ENCODE assay signal across 8 cellular contexts in genomic region chr2:215311259-215311624, GRCh38. TPM values are rescaled to one million over a fixed set of nuclear protein-coding genes. Genes with fewer than 3 reads are reported as not detected.
A peak's percentile ranks its signal among the peaks of the same experiment; 100 is the strongest.
DNase-seq lines count a peak whose midpoint lies in the region; ATAC-seq, FAIRE-seq and TF ChIP-seq lines count a peak whose summit lies in the region.
"Not testable (repeated sequence)": the region's sequence is repeated elsewhere in the genome, so short reads cannot be mapped to it uniquely, and the experiment has no call there.

No MANE protein-coding gene starts in this region.

- H3K79me2 ChIP-seq in GM23248 (ENCODE audit: insufficient read depth) (peaks cover 40% of the 10 kb centered on the region), astrocyte (ENCODE audit: insufficient read depth, low read length) (peaks cover 36% of the 10 kb centered on the region)

- H3K36me3 Mint-ChIP-seq in T-helper 2 cell treated with Interferon-gamma antibody and Interleukin-4, amounts not matched to agents 5 μg/mL and 100 μg/mL, for 36 hours (ENCODE audit: low read depth), result peaks cover 30% of the 10 kb centered on the region
- peaks cover 16% of the 10 kb centered on the region for H3K36me3 Mint-ChIP-seq in astrocyte (ENCODE audit: low read depth, unreplicated experiment)
- H3K36me3 Mint-ChIP-seq in nephron progenitor cell (ENCODE audit: low read depth), result peaks cover 31% of the 10 kb centered on the region

- TF ChIP-seq CTCF in astrocyte (IDR thresholded peaks at IDR 0.05; ENCODE audit: insufficient read depth, low read depth, low read length); nephron progenitor cell (IDR thresholded peaks at IDR 0.05): not testable (repeated sequence)

- not testable (repeated sequence) for H3F3A ChIP-seq in GM23248 (ENCODE audit: insufficient read depth)

- H3K36me3 ChIP-seq in GM23248 (ENCODE audit: low read depth) (peaks cover 12% of the 10 kb centered on the region; the same call in 1 of the 2 replicates), KOPT-K1 (ENCODE audit: insufficient read depth, low read length) (peaks cover 32% of the 10 kb centered on the region)
- H3K36me3 ChIP-seq in astrocyte (ENCODE audit: insufficient read depth, low read length); subcutaneous abdominal adipose tissue (ENCODE audit: control insufficient read depth in 5 of 5, insufficient read depth in 5 of 5, low read length in 5 of 5): not testable (repeated sequence)

- H3K4me1 ChIP-seq in GM23248 (ENCODE audit: insufficient read depth), result not testable (repeated sequence)
- H3K4me1 ChIP-seq in astrocyte (ENCODE audit: insufficient read depth, low read length) (peaks cover 10% of the 10 kb centered on the region), subcutaneous abdominal adipose tissue (ENCODE audit: control insufficient read depth in 5 of 5, insufficient read depth in 5 of 5, low read length in 5 of 5) (peaks cover 2 to 17% (median 11%) of the 10 kb centered on the region in 5 donors)

- not testable (repeated sequence) for H3K9me3 ChIP-seq in GM23248 (ENCODE audit: low read depth); KOPT-K1 (ENCODE audit: insufficient read depth, low read length, poor library complexity, severe bottlenecking); astrocyte (ENCODE audit: insufficient read depth, low read depth, low read length); subcutaneous abdominal adipose tissue (ENCODE audit: control insufficient read depth in 5 of 5, low read length in 5 of 5)

- H2AFZ ChIP-seq in GM23248 (peak overlapping the region; percentile 99), astrocyte (ENCODE audit: low read depth, low read length) (peak overlapping the region; percentile 99)

- H3K4me3 ChIP-seq in GM23248 (peak overlapping the region; percentile 97), astrocyte (ENCODE audit: insufficient read depth, low read depth, low read length) (peak overlapping the region; percentile 96), subcutaneous abdominal adipose tissue (ENCODE audit: low read depth in 1 of 5, low read length in 5 of 5) (peak overlapping the region; percentile 80 to 86 (median 82))

- 36 to 41% methylated on average over 13 of the region's 13 CpGs for WGBS in GM23248 (ENCODE audit: low coverage in 1 of 2, low lambda C conversion rate in 2 of 2, missing lambda C conversion rate in 2 of 2), 2 experiments

- peak overlapping the region; percentile 73 for H3K27ac ChIP-seq in GM23248
- peak overlapping the region; percentile 92 for H3K27ac ChIP-seq in KOPT-K1 (ENCODE audit: low read depth, low read length, poor library complexity, severe bottlenecking)
- H3K27ac ChIP-seq in astrocyte (ENCODE audit: low read depth, low read length), result peak overlapping the region; percentile 85
- peak overlapping the region; percentile 41 for H3K27ac ChIP-seq in subcutaneous abdominal adipose tissue (ENCODE audit: low read depth, low read length)

- peak; percentile 16 for DNase-seq in COLO668 (lab: John Stamatoyannopoulos, UW; ENCODE audit: unreplicated experiment)
- not testable (repeated sequence) for DNase-seq in GM23248; T-helper 2 cell treated with Interferon-gamma antibody and Interleukin-4, amounts not matched to agents 5 μg/mL and 100 μg/mL, for 36 hours (ENCODE audit: low spot score); astrocyte (ENCODE audit: low read depth); Right ventricle myocardium superior; nephron progenitor cell

- peak overlapping the region; percentile 85 for H3K4me3 Mint-ChIP-seq in T-helper 2 cell treated with Interferon-gamma antibody and Interleukin-4, amounts not matched to agents 5 μg/mL and 100 μg/mL, for 36 hours
- H3K4me3 Mint-ChIP-seq in astrocyte (ENCODE audit: unreplicated experiment) (peak overlapping the region; percentile 79), nephron progenitor cell (peak overlapping the region; percentile 85)

- not testable (repeated sequence) for H3K9me3 Mint-ChIP-seq in T-helper 2 cell treated with Interferon-gamma antibody and Interleukin-4, amounts not matched to agents 5 μg/mL and 100 μg/mL, for 36 hours; astrocyte (ENCODE audit: unreplicated experiment)
- H3K9me3 Mint-ChIP-seq in nephron progenitor cell, result peaks cover 14% of the 10 kb centered on the region

- H4K20me1 ChIP-seq in GM23248 (ENCODE audit: insufficient read depth); astrocyte (ENCODE audit: insufficient read depth, low read length): not testable (repeated sequence)

- FAIRE-seq in astrocyte (lab: Jason Lieb, UNC), result not testable (repeated sequence)

- H3K4me1 Mint-ChIP-seq in T-helper 2 cell treated with Interferon-gamma antibody and Interleukin-4, amounts not matched to agents 5 μg/mL and 100 μg/mL, for 36 hours (ENCODE audit: low read depth), result peaks cover 25% of the 10 kb centered on the region
- not testable (repeated sequence) for H3K4me1 Mint-ChIP-seq in astrocyte (ENCODE audit: low read depth, unreplicated experiment)
- peaks cover 21% of the 10 kb centered on the region for H3K4me1 Mint-ChIP-seq in nephron progenitor cell

- H3K9me2 ChIP-seq in GM23248 (ENCODE audit: insufficient read depth), result not testable (repeated sequence)

- in situ Hi-C loops in GM23248 (cut with MboI), result not testable (repeated sequence)

- not testable (repeated sequence) for H3K27me3 ChIP-seq in GM23248 (replicated peaks; ENCODE audit: insufficient read depth); astrocyte (ENCODE audit: insufficient read depth, low read length); subcutaneous abdominal adipose tissue (ENCODE audit: control insufficient read depth in 5 of 5, insufficient read depth in 4 of 5, low read length in 5 of 5)

- H3K4me2 ChIP-seq in GM23248 (ENCODE audit: unreplicated experiment) (peak overlapping the region; percentile 93), astrocyte (ENCODE audit: low read length) (peak overlapping the region; percentile 93)

- ATAC-seq in Right ventricle myocardium superior (ENCODE audit: poor library complexity), result peak; percentile 15

- not testable (repeated sequence) for H3K27me3 Mint-ChIP-seq in T-helper 2 cell treated with Interferon-gamma antibody and Interleukin-4, amounts not matched to agents 5 μg/mL and 100 μg/mL, for 36 hours (ENCODE audit: low read depth); astrocyte (ENCODE audit: low read depth, unreplicated experiment); nephron progenitor cell (ENCODE audit: low read depth, poor library complexity)

- peak overlapping the region; percentile 95 for H3K9ac ChIP-seq in GM23248
- peak overlapping the region; percentile 85 for H3K9ac ChIP-seq in astrocyte (ENCODE audit: low read length)
- peak overlapping the region; percentile 60 to 87 (median 83) for H3K9ac ChIP-seq in subcutaneous abdominal adipose tissue (ENCODE audit: low read length in 5 of 5)

- intact Hi-C loops in Right ventricle myocardium superior (cut with DNase I), result not testable (repeated sequence)

- H3K27ac Mint-ChIP-seq in T-helper 2 cell treated with Interferon-gamma antibody and Interleukin-4, amounts not matched to agents 5 μg/mL and 100 μg/mL, for 36 hours, result peak overlapping the region; percentile 86
- H3K27ac Mint-ChIP-seq in astrocyte (ENCODE audit: unreplicated experiment), result peak overlapping the region; percentile 34
- not testable (repeated sequence) for H3K27ac Mint-ChIP-seq in nephron progenitor cell

RNA-seq across cellular contexts. Expression of gene ATIC, which starts 0.6 kb away (rescaled TPM):
- total RNA-seq in GM23248 (2014; rRNA removed; shearing (Covaris generic)), result 9.4 and 14.4 TPM in 2 replicates
- 61.1 and 68.7 TPM in 2 replicates for polyA plus RNA-seq in GM23248 (2016; fragmentation: Nextera tagmentation; extraction: Ambion mirVana)
- 59.9 and 61.1 TPM in 2 replicates for total RNA-seq in astrocyte
- 53.2 TPM for total RNA-seq in Right ventricle myocardium superior

Comparison
In these comparisons a context has a peak if more than half of its experiments do, and no peak if none do; other contexts are left out.
1. H3K27ac ChIP-seq: peak in every context shown above with its lines; median percentile 92 in KOPT-K1; 85 in astrocyte; 73 in GM23248; 41 in subcutaneous abdominal adipose tissue.